ENCODE assay signal across 1 cellular context in genomic region chr1:58975888-58976287, GRCh38.
TF ChIP-seq lines count a peak whose summit lies in the region.

No MANE protein-coding gene starts in this region.

TF ChIP-seq in K562, 482 proteins besides CTCF, POLR2A, EP300 and RAD21 (continued from another document and continues in another):
- no peak for TF ChIP-seq ZNF408 (CRISPR knock-in tag; IDR thresholded peaks at IDR 0.05; ENCODE audit: low read depth)
- peak; percentile 41; the same call in 1 of the 2 replicates for TF ChIP-seq MTA1 (IDR thresholded peaks at IDR 0.05; ENCODE audit: borderline replicate concordance)
- peak; percentile 28; the same call in 1 of the 2 replicates for TF ChIP-seq JUND (IDR thresholded peaks at IDR 0.05; ENCODE audit: borderline replicate concordance, low read depth, low read length)
- peak; percentile 28; the same call in 1 of the 3 replicates for TF ChIP-seq JUND (tag; IDR thresholded peaks at IDR 0.05; ENCODE audit: borderline replicate concordance, low read depth, low read length)
- TF ChIP-seq FOXM1 (IDR thresholded peaks at IDR 0.05; ENCODE audit: low read depth) = no peak
- no peak for TF ChIP-seq FOXM1 (CRISPR knock-in tag; IDR thresholded peaks at IDR 0.05; ENCODE audit: low read depth)
- TF ChIP-seq ZNF253 (CRISPR knock-in tag; conservative IDR thresholded peaks at IDR 0.05) = no peak
- TF ChIP-seq KAT2B (IDR thresholded peaks at IDR 0.05; ENCODE audit: low read depth, low read length) = no peak
- TF ChIP-seq ZNF561 (CRISPR knock-in tag; conservative IDR thresholded peaks at IDR 0.05) = no peak
- TF ChIP-seq, protein P1, sequence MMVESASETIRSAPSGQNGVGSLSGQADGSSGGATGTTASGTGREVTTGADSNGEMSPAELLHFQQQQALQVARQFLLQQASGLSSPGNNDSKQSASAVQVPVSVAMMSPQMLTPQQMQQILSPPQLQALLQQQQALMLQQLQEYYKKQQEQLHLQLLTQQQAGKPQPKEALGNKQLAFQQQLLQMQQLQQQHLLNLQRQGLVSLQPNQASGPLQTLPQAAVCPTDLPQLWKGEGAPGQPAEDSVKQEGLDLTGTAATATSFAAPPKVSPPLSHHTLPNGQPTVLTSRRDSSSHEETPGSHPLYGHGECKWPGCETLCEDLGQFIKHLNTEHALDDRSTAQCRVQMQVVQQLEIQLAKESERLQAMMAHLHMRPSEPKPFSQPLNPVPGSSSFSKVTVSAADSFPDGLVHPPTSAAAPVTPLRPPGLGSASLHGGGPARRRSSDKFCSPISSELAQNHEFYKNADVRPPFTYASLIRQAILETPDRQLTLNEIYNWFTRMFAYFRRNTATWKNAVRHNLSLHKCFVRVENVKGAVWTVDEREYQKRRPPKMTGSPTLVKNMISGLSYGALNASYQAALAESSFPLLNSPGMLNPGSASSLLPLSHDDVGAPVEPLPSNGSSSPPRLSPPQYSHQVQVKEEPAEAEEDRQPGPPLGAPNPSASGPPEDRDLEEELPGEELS (CRISPR knock-in tag; IDR thresholded peaks at IDR 0.05; ENCODE audit: borderline replicate concordance) = no peak
- no peak for TF ChIP-seq TAF9B (IDR thresholded peaks at IDR 0.05; ENCODE audit: partially characterized antibody)
- TF ChIP-seq SMAD2 (IDR thresholded peaks at IDR 0.05; ENCODE audit: low read depth, low read length) = no peak
- TF ChIP-seq VEZF1 (CRISPR knock-in tag; IDR thresholded peaks at IDR 0.05) = no peak
- TF ChIP-seq ELF1 (tag; IDR thresholded peaks at IDR 0.05) = no peak
- no peak for TF ChIP-seq NBN (IDR thresholded peaks at IDR 0.05; ENCODE audit: low read depth)
- no peak for TF ChIP-seq HMG20B (CRISPR knock-in tag; IDR thresholded peaks at IDR 0.05)
- no peak for TF ChIP-seq EZH2 (IDR thresholded peaks at IDR 0.05; ENCODE audit: borderline replicate concordance, low read depth, low read length)
- no peak for TF ChIP-seq TBL1XR1 (IDR thresholded peaks at IDR 0.05; ENCODE audit: low read length in 2 of 2)
- TF ChIP-seq SMAD1 (IDR thresholded peaks at IDR 0.05; ENCODE audit: low read depth, low read length, partially characterized antibody) = no peak
- TF ChIP-seq TRIM28 (IDR thresholded peaks at IDR 0.05) = no peak
- no peak for TF ChIP-seq GATA2 (CRISPR knock-in tag; IDR thresholded peaks at IDR 0.05)
- TF ChIP-seq DPF2 (IDR thresholded peaks at IDR 0.05) = peak; percentile 79
- no peak for TF ChIP-seq ZNF347 (CRISPR knock-in tag; IDR thresholded peaks at IDR 0.05; ENCODE audit: low read depth)
- peak; percentile 88 for TF ChIP-seq L3MBTL2 (IDR thresholded peaks at IDR 0.05)
- no peak for TF ChIP-seq YY1 (IDR thresholded peaks at IDR 0.05; ENCODE audit: borderline replicate concordance in 1 of 3, control insufficient read depth in 1 of 3, extremely low read depth in 1 of 3, insufficient read depth in 3 of 3, insufficient read length in 1 of 3, insufficient replicate concordance in 2 of 3, low read depth in 1 of 3, low read length in 2 of 3)
- TF ChIP-seq HNRNPUL1 (IDR thresholded peaks at IDR 0.05; ENCODE audit: low read length) = no peak
- TF ChIP-seq KHSRP (IDR thresholded peaks at IDR 0.05) = no peak
- TF ChIP-seq ELF4 (CRISPR knock-in tag; IDR thresholded peaks at IDR 0.05) = no peak
- TF ChIP-seq TEAD2 (tag; IDR thresholded peaks at IDR 0.05) = no peak
- no peak for TF ChIP-seq ATF2 (CRISPR knock-in tag; IDR thresholded peaks at IDR 0.05)
- TF ChIP-seq, protein P2, sequence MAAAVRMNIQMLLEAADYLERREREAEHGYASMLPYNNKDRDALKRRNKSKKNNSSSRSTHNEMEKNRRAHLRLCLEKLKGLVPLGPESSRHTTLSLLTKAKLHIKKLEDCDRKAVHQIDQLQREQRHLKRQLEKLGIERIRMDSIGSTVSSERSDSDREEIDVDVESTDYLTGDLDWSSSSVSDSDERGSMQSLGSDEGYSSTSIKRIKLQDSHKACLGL (CRISPR knock-in tag; IDR thresholded peaks at IDR 0.05; ENCODE audit: borderline replicate concordance, poor library complexity, severe bottlenecking) = no peak
- no peak for TF ChIP-seq RBM39 (optimal IDR thresholded peaks at IDR 0.05; ENCODE audit: low read depth, low read length)
- peak; percentile 59; the same call in 1 of the 2 replicates for TF ChIP-seq SMARCE1 (IDR thresholded peaks at IDR 0.05)
- TF ChIP-seq, protein P3, sequence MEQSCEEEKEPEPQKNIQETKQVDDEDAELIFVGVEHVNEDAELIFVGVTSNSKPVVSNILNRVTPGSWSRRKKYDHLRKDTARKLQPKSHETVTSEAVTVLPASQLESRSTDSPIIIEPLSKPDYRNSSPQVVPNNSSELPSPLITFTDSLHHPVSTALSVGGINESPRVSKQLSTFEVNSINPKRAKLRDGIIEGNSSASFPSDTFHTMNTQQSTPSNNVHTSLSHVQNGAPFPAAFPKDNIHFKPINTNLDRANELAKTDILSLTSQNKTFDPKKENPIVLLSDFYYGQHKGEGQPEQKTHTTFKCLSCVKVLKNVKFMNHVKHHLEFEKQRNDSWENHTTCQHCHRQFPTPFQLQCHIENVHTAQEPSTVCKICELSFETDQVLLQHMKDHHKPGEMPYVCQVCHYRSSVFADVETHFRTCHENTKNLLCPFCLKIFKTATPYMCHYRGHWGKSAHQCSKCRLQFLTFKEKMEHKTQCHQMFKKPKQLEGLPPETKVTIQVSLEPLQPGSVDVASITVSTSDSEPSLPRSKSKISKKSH (CRISPR knock-in tag; IDR thresholded peaks at IDR 0.05) = no peak
- TF ChIP-seq MAFK (IDR thresholded peaks at IDR 0.05; ENCODE audit: low read length) = no peak
- no peak for TF ChIP-seq XRCC3 (IDR thresholded peaks at IDR 0.05)
- no peak for TF ChIP-seq TSC22D4 (tag; IDR thresholded peaks at IDR 0.05)
- TF ChIP-seq KLF6 (CRISPR knock-in tag; IDR thresholded peaks at IDR 0.05; ENCODE audit: borderline replicate concordance) = no peak
- TF ChIP-seq KDM1A (IDR thresholded peaks at IDR 0.05) = peak in 1 of 2 experiments; percentile 47; a peak in 1 of 4 replicates
- TF ChIP-seq HMGXB4 (CRISPR knock-in tag; IDR thresholded peaks at IDR 0.05) = no peak
- TF ChIP-seq LARP7 (IDR thresholded peaks at IDR 0.05) = no peak
- TF ChIP-seq RBM22 (IDR thresholded peaks at IDR 0.05; ENCODE audit: low read depth, low read length, poor library complexity, severe bottlenecking) = no peak
- TF ChIP-seq ZNF655 (CRISPR knock-in tag; IDR thresholded peaks at IDR 0.05) = no peak
- no peak for TF ChIP-seq MLX (CRISPR knock-in tag; conservative IDR thresholded peaks at IDR 0.05)
- TF ChIP-seq TFAP4 (CRISPR knock-in tag; IDR thresholded peaks at IDR 0.05; ENCODE audit: borderline replicate concordance) = no peak
- no peak for TF ChIP-seq ZNF780A (CRISPR knock-in tag; IDR thresholded peaks at IDR 0.05)
- TF ChIP-seq, protein P4, sequence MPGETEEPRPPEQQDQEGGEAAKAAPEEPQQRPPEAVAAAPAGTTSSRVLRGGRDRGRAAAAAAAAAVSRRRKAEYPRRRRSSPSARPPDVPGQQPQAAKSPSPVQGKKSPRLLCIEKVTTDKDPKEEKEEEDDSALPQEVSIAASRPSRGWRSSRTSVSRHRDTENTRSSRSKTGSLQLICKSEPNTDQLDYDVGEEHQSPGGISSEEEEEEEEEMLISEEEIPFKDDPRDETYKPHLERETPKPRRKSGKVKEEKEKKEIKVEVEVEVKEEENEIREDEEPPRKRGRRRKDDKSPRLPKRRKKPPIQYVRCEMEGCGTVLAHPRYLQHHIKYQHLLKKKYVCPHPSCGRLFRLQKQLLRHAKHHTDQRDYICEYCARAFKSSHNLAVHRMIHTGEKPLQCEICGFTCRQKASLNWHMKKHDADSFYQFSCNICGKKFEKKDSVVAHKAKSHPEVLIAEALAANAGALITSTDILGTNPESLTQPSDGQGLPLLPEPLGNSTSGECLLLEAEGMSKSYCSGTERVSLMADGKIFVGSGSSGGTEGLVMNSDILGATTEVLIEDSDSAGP (CRISPR knock-in tag; IDR thresholded peaks at IDR 0.05) = no peak
- no peak for TF ChIP-seq ZNF24 (IDR thresholded peaks at IDR 0.05)
- no peak for TF ChIP-seq HCFC1 (IDR thresholded peaks at IDR 0.05; ENCODE audit: low read depth, low read length)
- peak; percentile 57; the same call in 1 of the 2 replicates for TF ChIP-seq MTA2 (IDR thresholded peaks at IDR 0.05; ENCODE audit: low read depth)
- TF ChIP-seq ZNF717 (CRISPR knock-in tag; IDR thresholded peaks at IDR 0.05) = no peak
- TF ChIP-seq, protein P5, sequence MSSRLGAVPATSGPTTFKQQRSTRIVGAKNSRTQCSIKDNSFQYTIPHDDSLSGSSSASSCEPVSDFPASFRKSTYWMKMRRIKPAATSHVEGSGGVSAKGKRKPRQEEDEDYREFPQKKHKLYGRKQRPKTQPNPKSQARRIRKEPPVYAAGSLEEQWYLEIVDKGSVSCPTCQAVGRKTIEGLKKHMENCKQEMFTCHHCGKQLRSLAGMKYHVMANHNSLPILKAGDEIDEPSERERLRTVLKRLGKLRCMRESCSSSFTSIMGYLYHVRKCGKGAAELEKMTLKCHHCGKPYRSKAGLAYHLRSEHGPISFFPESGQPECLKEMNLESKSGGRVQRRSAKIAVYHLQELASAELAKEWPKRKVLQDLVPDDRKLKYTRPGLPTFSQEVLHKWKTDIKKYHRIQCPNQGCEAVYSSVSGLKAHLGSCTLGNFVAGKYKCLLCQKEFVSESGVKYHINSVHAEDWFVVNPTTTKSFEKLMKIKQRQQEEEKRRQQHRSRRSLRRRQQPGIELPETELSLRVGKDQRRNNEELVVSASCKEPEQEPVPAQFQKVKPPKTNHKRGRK (tag; IDR thresholded peaks at IDR 0.05) = no peak
- no peak for TF ChIP-seq GTF2E2 (tag; IDR thresholded peaks at IDR 0.05)
- TF ChIP-seq TAL1 (IDR thresholded peaks at IDR 0.05) = peak; percentile 52; the same call in 1 of the 2 replicates
- TF ChIP-seq, protein P6, sequence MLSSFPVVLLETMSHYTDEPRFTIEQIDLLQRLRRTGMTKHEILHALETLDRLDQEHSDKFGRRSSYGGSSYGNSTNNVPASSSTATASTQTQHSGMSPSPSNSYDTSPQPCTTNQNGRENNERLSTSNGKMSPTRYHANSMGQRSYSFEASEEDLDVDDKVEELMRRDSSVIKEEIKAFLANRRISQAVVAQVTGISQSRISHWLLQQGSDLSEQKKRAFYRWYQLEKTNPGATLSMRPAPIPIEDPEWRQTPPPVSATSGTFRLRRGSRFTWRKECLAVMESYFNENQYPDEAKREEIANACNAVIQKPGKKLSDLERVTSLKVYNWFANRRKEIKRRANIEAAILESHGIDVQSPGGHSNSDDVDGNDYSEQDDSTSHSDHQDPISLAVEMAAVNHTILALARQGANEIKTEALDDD (IDR thresholded peaks at IDR 0.05) = peak; percentile 59; the same call in 1 of the 2 replicates
- TF ChIP-seq TEAD4 (IDR thresholded peaks at IDR 0.05; ENCODE audit: low read length) = peak; percentile 42; the same call in 1 of the 2 replicates
- TF ChIP-seq TEAD4 (CRISPR knock-in tag; IDR thresholded peaks at IDR 0.05; ENCODE audit: borderline replicate concordance) = no peak
